ENCODE assay signal across 13 cellular contexts in the genomic region with DNA sequence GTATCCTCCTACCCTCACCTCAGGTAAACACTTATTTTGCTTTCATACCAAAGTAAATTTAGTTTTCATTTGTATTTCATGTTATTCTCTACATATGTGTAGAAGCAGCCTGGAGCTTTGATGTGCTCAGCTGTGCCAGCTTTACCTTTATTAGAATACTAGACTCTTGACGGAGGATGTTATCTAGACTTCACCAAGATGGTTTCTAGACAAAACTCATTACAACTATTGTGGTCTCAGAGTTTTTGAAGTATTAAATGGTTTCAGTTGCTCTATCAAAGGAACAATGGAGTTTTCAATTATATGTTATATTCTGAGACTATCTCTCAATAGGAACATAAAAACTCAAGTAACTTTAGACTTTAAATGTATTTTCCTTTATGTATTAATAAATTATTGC. TPM values are rescaled to one million over a fixed set of nuclear protein-coding genes. Genes with fewer than 3 reads are reported as not detected.
A peak's percentile ranks its signal among the peaks of the same experiment; 100 is the strongest.
DNase-seq lines count a peak whose midpoint lies in the region; ATAC-seq, FAIRE-seq and TF ChIP-seq lines count a peak whose summit lies in the region.
"Had no signal": no experiment of that assay in that cellular context is flagged by ENCODE, and none has a peak within 500 bp of the region (broad histone marks: within the 10 kb centered on the region; RNA-seq: fewer than 3 reads in every experiment).

No MANE protein-coding gene starts in this region.

- no peaks in the 10 kb centered on the region for H4K20me1 ChIP-seq in MM.1S (ENCODE audit: insufficient read depth, low read length)

- H3K4me1 ChIP-seq in MM.1S (ENCODE audit: low read length): peaks cover 13% of the 10 kb centered on the region; the same call in 1 of the 2 replicates
- H3K4me1 ChIP-seq: gastroesophageal sphincter had no signal

- H3K27me3 Mint-ChIP-seq in natural killer cell treated with Interleukin-12 subunit alpha and Interleukin-12 subunit beta and Interleukin-15 and Interleukin-18, amount 100 ng/mL, for 72 hours: no peaks in the 10 kb centered on the region

- H3K36me3 Mint-ChIP-seq in natural killer cell treated with Interleukin-12 subunit alpha and Interleukin-12 subunit beta and Interleukin-15 and Interleukin-18, amount 100 ng/mL, for 72 hours: peaks cover 43% of the 10 kb centered on the region

- H3K4me2 ChIP-seq in MM.1S (ENCODE audit: low read depth, low read length): 0 out of 2 replicates have a peak overlapping the region, but pooled peaks have one; percentile 1

- no peak overlapping the region for H3K27ac ChIP-seq in MM.1S (ENCODE audit: low read length)
- H3K27ac ChIP-seq: gastroesophageal sphincter had no signal

- peak; percentile 9 for DNase-seq in MM.1S
- no peak for DNase-seq in natural killer cell treated with Interleukin-12 subunit alpha and Interleukin-12 subunit beta and Interleukin-15 and Interleukin-18, amount 100 ng/mL, for 72 hours (ENCODE audit: low spot score)
- DNase-seq in H7: no peak
- DNase-seq in NK-92 treated with Interleukin-12 subunit alpha and Interleukin-12 subunit beta, amount 100 ng/mL, for 24 hours (lab: John Stamatoyannopoulos, UW): no peak
- no peak for DNase-seq in urothelium cell line (ENCODE audit: low spot score)
- no peak for DNase-seq in NAMALWA (ENCODE audit: low spot score)
- DNase-seq: activated CD4-positive, alpha-beta T cell treated with anti-CD3 and anti-CD28 coated beads, Interleukin-2, amount 50 U/mL, for 4 hours; cerebellar nuclear complex; NCI-H1092 treated with DMSO at 0.1 percent for 48 hours had no signal

- H3K36me3 ChIP-seq in MM.1S (replicated peaks; ENCODE audit: insufficient read depth, low read length): no peaks in the 10 kb centered on the region
- H3K36me3 ChIP-seq in H7 (replicated peaks; ENCODE audit: control insufficient read depth, insufficient read depth, low read length): no peaks in the 10 kb centered on the region
- H3K36me3 ChIP-seq: gastroesophageal sphincter had no signal

- H3F3A ChIP-seq in MM.1S (ENCODE audit: insufficient read depth, low read length): peaks cover 12% of the 10 kb centered on the region; the same call in 1 of the 2 replicates

- H3K27me3 ChIP-seq in MM.1S (replicated peaks; ENCODE audit: insufficient read depth, low read length) (no peaks in the 10 kb centered on the region), H7 (ENCODE audit: control insufficient read depth, insufficient read depth, low read length) (no peaks in the 10 kb centered on the region)
- H3K27me3 ChIP-seq: gastroesophageal sphincter had no signal

- no peaks in the 10 kb centered on the region for H3K9me2 ChIP-seq in MM.1S (replicated peaks; ENCODE audit: insufficient read depth, low read length)

- no peak for TF ChIP-seq CTCF in MM.1S (IDR thresholded peaks at IDR 0.05; ENCODE audit: low read length)

- H3K4me3 ChIP-seq in MM.1S (ENCODE audit: low read length) (no peak overlapping the region), H7 (ENCODE audit: insufficient read depth, low read depth, low read length) (no peak overlapping the region)
- H3K4me3 ChIP-seq: gastroesophageal sphincter had no signal

- H2AFZ ChIP-seq in MM.1S (ENCODE audit: low read length): no peak overlapping the region

- H3K79me2 ChIP-seq in MM.1S (ENCODE audit: low read length): no peaks in the 10 kb centered on the region

- ATAC-seq in GM18909 (IDR thresholded peaks at IDR 0.05; ENCODE audit: poor library complexity, unreplicated experiment) (peak; percentile 64), HG02623 (IDR thresholded peaks at IDR 0.05; ENCODE audit: unreplicated experiment) (peak; percentile 46)
- peak; percentile 59 to 60 for ATAC-seq in natural killer cell treated with Interleukin-12 subunit alpha and Interleukin-12 subunit beta and Interleukin-15 and Interleukin-18, amount 100 ng/mL, for 72 hours
- ATAC-seq: gastroesophageal sphincter had no signal

- peaks cover 58 to 84% of the 10 kb centered on the region in 2 donors for H3K4me1 Mint-ChIP-seq in natural killer cell treated with Interleukin-12 subunit alpha and Interleukin-12 subunit beta and Interleukin-15 and Interleukin-18, amount 100 ng/mL, for 72 hours (ENCODE audit: low read depth in 2 of 2)

- no peak for FAIRE-seq in urothelium cell line (lab: Jason Lieb, UNC)

- peaks cover 2% of the 10 kb centered on the region for H3K9me3 Mint-ChIP-seq in natural killer cell treated with Interleukin-12 subunit alpha and Interleukin-12 subunit beta and Interleukin-15 and Interleukin-18, amount 100 ng/mL, for 72 hours

- no peak overlapping the region for H3K9ac ChIP-seq in MM.1S (ENCODE audit: low read length)

- H3K9me3 ChIP-seq in MM.1S (replicated peaks; ENCODE audit: insufficient read depth, low read length): no peaks in the 10 kb centered on the region
- H3K9me3 ChIP-seq: gastroesophageal sphincter had no signal

- peak overlapping the region in 1 of 2 donors; percentile 100 for H3K27ac Mint-ChIP-seq in natural killer cell treated with Interleukin-12 subunit alpha and Interleukin-12 subunit beta and Interleukin-15 and Interleukin-18, amount 100 ng/mL, for 72 hours

- H3K4me3 Mint-ChIP-seq in natural killer cell treated with Interleukin-12 subunit alpha and Interleukin-12 subunit beta and Interleukin-15 and Interleukin-18, amount 100 ng/mL, for 72 hours: peak overlapping the region; percentile 91

RNA-seq across cellular contexts. Expression of a gene that starts 5.0 kb away (rescaled TPM):
- total RNA-seq in natural killer cell treated with Interleukin-12 subunit alpha and Interleukin-12 subunit beta and Interleukin-15 and Interleukin-18, amount 100 ng/mL, for 72 hours: 100 to 1,000 TPM; 159 to 355 TPM
- not detected in 2 replicates for total RNA-seq in H7 (2014; rRNA removed; shearing (Covaris generic))
- total RNA-seq: temporal lobe had no signal

RNA-seq across cellular contexts. Expression of a gene that starts 55.1 kb away (rescaled TPM):
- total RNA-seq in natural killer cell treated with Interleukin-12 subunit alpha and Interleukin-12 subunit beta and Interleukin-15 and Interleukin-18, amount 100 ng/mL, for 72 hours: under 1 TPM; 0.10 to 0.14 TPM
- total RNA-seq in H7 (2014; rRNA removed; shearing (Covaris generic)): not detected in 2 replicates

Comparison
In these comparisons a context has a peak if more than half of its experiments do, and no peak if none do; other contexts are left out.
1. RNA of a gene that starts 5.0 kb away (total RNA-seq): 159 to 355 TPM in natural killer cell treated with Interleukin-12 subunit alpha and Interleukin-12 subunit beta and Interleukin-15 and Interleukin-18, amount 100 ng/mL, for 72 hours; not detected in H7; every median in the first group is over 100 times any median in the second.
2. Peak in every context shown above with its lines, with median percentiles within 50 percentile points of each other: ATAC-seq.